ENCODE assay signal across 13 cellular contexts in the genomic region with DNA sequence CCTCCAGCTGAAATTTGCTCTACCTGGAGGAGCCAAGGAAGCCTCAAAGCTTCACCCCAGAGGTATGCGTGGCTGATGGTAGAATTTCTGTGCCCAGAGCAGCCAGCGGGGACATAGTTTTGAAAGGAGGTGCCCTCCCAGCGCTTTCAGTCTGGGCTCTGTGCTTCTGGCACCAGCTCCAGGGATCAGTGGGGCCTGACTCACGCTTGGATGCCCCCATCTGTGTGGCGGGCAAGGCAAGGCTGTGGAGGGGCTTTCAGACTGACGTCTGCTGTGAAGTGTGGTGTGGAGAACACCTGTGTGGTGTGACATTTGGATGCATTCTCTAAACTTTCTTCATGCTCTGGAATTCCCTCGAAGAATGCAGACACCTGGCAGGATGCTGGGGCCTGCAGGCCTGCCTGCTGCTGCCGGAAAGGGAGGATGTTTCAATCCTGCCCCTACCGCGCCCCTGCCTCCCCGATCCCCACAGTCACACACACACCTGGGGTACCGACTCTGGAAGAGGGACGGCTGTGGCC.
DNase-seq lines count a peak whose midpoint lies in the region; ATAC-seq, FAIRE-seq and TF ChIP-seq lines count a peak whose summit lies in the region.
"Had no signal": no experiment of that assay in that cellular context is flagged by ENCODE, and none has a peak within 500 bp of the region (broad histone marks: within the 10 kb centered on the region; RNA-seq: fewer than 3 reads in every experiment).

No MANE protein-coding gene starts in this region.

- TF ChIP-seq POLR2A in prostate gland (IDR thresholded peaks at IDR 0.05), result no peak

- H3K27me3 Mint-ChIP-seq in MCF 10A (ENCODE audit: insufficient read depth, unreplicated experiment), result no peaks in the 10 kb centered on the region
- peaks cover 2% of the 10 kb centered on the region for H3K27me3 Mint-ChIP-seq in memory B cell
- H3K27me3 Mint-ChIP-seq in Caco-2 (ENCODE audit: insufficient read depth, unreplicated experiment), result no peaks in the 10 kb centered on the region

- H3K36me3 Mint-ChIP-seq in MCF 10A (ENCODE audit: insufficient read depth, unreplicated experiment) (peaks cover 20% of the 10 kb centered on the region), memory B cell (peaks cover 8% of the 10 kb centered on the region), Caco-2 (ENCODE audit: insufficient read depth, unreplicated experiment) (peaks cover 6% of the 10 kb centered on the region)

- H3K27me3 ChIP-seq in prostate gland (replicated peaks; ENCODE audit: insufficient read depth), result no peaks in the 10 kb centered on the region
- H3K27me3 ChIP-seq in Caco-2 (replicated peaks; ENCODE audit: control insufficient read depth, insufficient read depth, low read length), result no peaks in the 10 kb centered on the region

- H3K4me1 Mint-ChIP-seq in MCF 10A (ENCODE audit: insufficient read depth, unreplicated experiment) (peaks cover 54% of the 10 kb centered on the region), memory B cell (peaks cover 13% of the 10 kb centered on the region), Caco-2 (ENCODE audit: low read depth, unreplicated experiment) (peaks cover 24% of the 10 kb centered on the region)

- no peaks in the 10 kb centered on the region for H3K36me3 ChIP-seq in prostate gland
- no peaks in the 10 kb centered on the region for H3K36me3 ChIP-seq in Caco-2 (ENCODE audit: control insufficient read depth, insufficient read depth, low read length)

- DNase-seq in NCI-H2171 treated with DMSO at 0.1 percent for 48 hours (lab: John Stamatoyannopoulos, UW) (peak; percentile 25), NCI-H2171 (lab: John Stamatoyannopoulos, UW) (no peak), MCF 10A (ENCODE audit: unreplicated experiment) (peak; percentile 25), memory B cell (ENCODE audit: low spot score in 2 of 2) (no peak), prostate gland (ENCODE audit: low spot score) (no peak), Caco-2 (no peak), frontal cortex (ENCODE audit: low spot score in 2 of 2) (no peak)
- DNase-seq: activated naive CD4-positive, alpha-beta T cell treated with anti-CD3 and anti-CD28 coated beads for 36 hours; NCI-H526 had no signal

- POLR2A ChIA-PET in MCF 10A (lab: Yijun Ruan, JAX) (interaction anchor here (0.7 kb wide), 1 partner anchor 368 kb away, joined by 3 read pairs; no protein-coding TSS in a partner anchor), Caco-2 (lab: Charles Lee) (no interaction called here)

- peak overlapping the region in 1 of 2 donors; percentile 2 for H3K27ac ChIP-seq in prostate gland
- H3K27ac ChIP-seq: 22Rv1 had no signal

- FAIRE-seq in frontal cortex (lab: Jason Lieb, UNC), result no peak

- H3K9me3 ChIP-seq in prostate gland (no peaks in the 10 kb centered on the region), Caco-2 (no peaks in the 10 kb centered on the region)

- peak; percentile 74 for ATAC-seq in memory B cell (ENCODE audit: low read depth)
- no peak for ATAC-seq in HG02852 (IDR thresholded peaks at IDR 0.05; ENCODE audit: unreplicated experiment)
- ATAC-seq: HCT116 had no signal

- H3K9me3 Mint-ChIP-seq in MCF 10A (ENCODE audit: unreplicated experiment) (no peaks in the 10 kb centered on the region), memory B cell (no peaks in the 10 kb centered on the region), Caco-2 (ENCODE audit: unreplicated experiment) (no peaks in the 10 kb centered on the region)
- H3K9me3 Mint-ChIP-seq: activated naive CD4-positive, alpha-beta T cell treated with anti-CD3 and anti-CD28 coated beads for 36 hours; nephron had no signal

- H3K4me3 ChIP-seq in prostate gland (no peak overlapping the region), Caco-2 (ENCODE audit: low read depth, low read length) (no peak overlapping the region)

- TF ChIP-seq CTCF in MCF 10A (IDR thresholded peaks at IDR 0.05; ENCODE audit: unreplicated experiment) (no peak), prostate gland (IDR thresholded peaks at IDR 0.05) (no peak), Caco-2 (IDR thresholded peaks at IDR 0.05; ENCODE audit: insufficient read depth in 1 of 2, low read depth in 1 of 2, low read length in 1 of 2, severe bottlenecking in 1 of 2, unreplicated experiment in 1 of 2) (no peak)

- BruUV-seq in MCF 10A (replicated peaks; lab: Mats Ljungman, UMichigan), result no TSS peak
- BruUV-seq in Caco-2 (replicated peaks; lab: Mats Ljungman, UMichigan), result no TSS peak

- 58% methylated on average over 13 of the region's 13 CpGs for WGBS in prostate gland

- H3K27ac Mint-ChIP-seq in MCF 10A (ENCODE audit: low read depth, unreplicated experiment) (peak overlapping the region; percentile 87), memory B cell (no peak overlapping the region), Caco-2 (ENCODE audit: unreplicated experiment) (no peak overlapping the region)
- H3K27ac Mint-ChIP-seq: activated naive CD4-positive, alpha-beta T cell treated with anti-CD3 and anti-CD28 coated beads for 36 hours had no signal

- intact Hi-C loops in MCF 10A (cut with micrococcal nuclease), result loop anchor here (2.0 kb wide), 1 partner anchor 82 kb away; no protein-coding TSS in a partner anchor
- intact Hi-C loops in prostate gland (cut with DNase I), result no loop called here
- intact Hi-C loops in Caco-2 (cut with micrococcal nuclease; ENCODE audit: unreplicated experiment), result no loop called here

- no peaks in the 10 kb centered on the region for H3K4me1 ChIP-seq in prostate gland (replicated peaks)
- no peaks in the 10 kb centered on the region for H3K4me1 ChIP-seq in Caco-2

- H3K4me3 Mint-ChIP-seq in MCF 10A (ENCODE audit: unreplicated experiment) (peak overlapping the region; percentile 16), memory B cell (no peak overlapping the region), Caco-2 (ENCODE audit: unreplicated experiment) (no peak overlapping the region)
- H3K4me3 Mint-ChIP-seq: activated naive CD4-positive, alpha-beta T cell treated with anti-CD3 and anti-CD28 coated beads for 36 hours; nephron had no signal

- CTCF ChIA-PET in MCF 10A (lab: Yijun Ruan, JAX) (interaction anchor here (0.5 to 1.1 kb wide), 4 partner anchors 41 to 1358 kb away, joined by 3 to 4 read pairs (median 3); no protein-coding TSS in a partner anchor), Caco-2 (lab: Charles Lee) (no interaction called here)

Comparison
In these comparisons a context has a peak if more than half of its experiments do, and no peak if none do; other contexts are left out.
1. DNase-seq: peak in NCI-H2171 treated with DMSO at 0.1 percent for 48 hours (single experiment) and MCF 10A (single experiment); none in NCI-H2171 (single experiment), memory B cell (0 of 2), prostate gland (single experiment), Caco-2 (0 of 2) and frontal cortex (0 of 2).